Comparison of ENCODE assay signal across 20 cellular contexts in genomic region chr1:91669584-91670350, GRCh38.
DNase-seq lines count a peak whose midpoint lies in the region; ATAC-seq and TF ChIP-seq lines count a peak whose summit lies in the region.
"Had no signal": no experiment of that assay in that cellular context is flagged by ENCODE, and none has a peak within 500 bp of the region (broad histone marks: within the 10 kb centered on the region; RNA-seq: fewer than 3 reads in every experiment).

No MANE protein-coding gene starts in this region.

- H3K27me3 Mint-ChIP-seq in activated CD4-positive, alpha-beta T cell treated with anti-CD3 and anti-CD28 coated beads, Interleukin-2, amount 10 ng/mL, durations not matched to agents 7 days and 5 days = no peaks in the 10 kb centered on the region
- H3K27me3 Mint-ChIP-seq in T-helper 17 cell = no peaks in the 10 kb centered on the region
- H3K27me3 Mint-ChIP-seq in natural killer cell (ENCODE audit: low read depth in 2 of 2) = no peaks in the 10 kb centered on the region
- no peaks in the 10 kb centered on the region for H3K27me3 Mint-ChIP-seq in stimulated activated naive B cell treated with anti-CD40 and anti-IgM and Interleukin-4, amounts not matched to agents 10 μg/mL and 1 μg/mL and 100 μg/mL, for 72 hours
- peaks cover 1% of the 10 kb centered on the region for H3K27me3 Mint-ChIP-seq in activated CD8-positive, alpha-beta T cell treated with anti-CD3 and anti-CD28 coated beads for 36 hours
- H3K27me3 Mint-ChIP-seq: CD4-positive, CD25-positive, alpha-beta regulatory T cell had no signal

- ATAC-seq in T-helper 17 cell (no peak), natural killer cell (no peak), GM21367 (IDR thresholded peaks at IDR 0.05; ENCODE audit: unreplicated experiment) (no peak)
- no peak for ATAC-seq in stimulated activated naive B cell treated with anti-CD40 and anti-IgM and Interleukin-4, amounts not matched to agents 10 μg/mL and 1 μg/mL and 100 μg/mL, for 72 hours (replicated peaks)
- ATAC-seq in activated CD8-positive, alpha-beta T cell treated with anti-CD3 and anti-CD28 coated beads for 36 hours = no peak
- ATAC-seq: PC-3 had no signal

- intact Hi-C loops in natural killer cell (cut with micrococcal nuclease) = no loop called here
- intact Hi-C loops in activated CD8-positive, alpha-beta T cell treated with anti-CD3 and anti-CD28 coated beads for 36 hours (cut with micrococcal nuclease) = no loop called here

- peaks cover 8% of the 10 kb centered on the region for H3K9me3 Mint-ChIP-seq in activated CD4-positive, alpha-beta T cell treated with anti-CD3 and anti-CD28 coated beads, Interleukin-2, amount 10 ng/mL, durations not matched to agents 7 days and 5 days
- H3K9me3 Mint-ChIP-seq in natural killer cell = no peaks in the 10 kb centered on the region
- no peaks in the 10 kb centered on the region for H3K9me3 Mint-ChIP-seq in stimulated activated naive B cell treated with anti-CD40 and anti-IgM and Interleukin-4, amounts not matched to agents 10 μg/mL and 1 μg/mL and 100 μg/mL, for 72 hours
- peaks cover 2% of the 10 kb centered on the region for H3K9me3 Mint-ChIP-seq in activated CD8-positive, alpha-beta T cell treated with anti-CD3 and anti-CD28 coated beads for 36 hours

- CTCF ChIA-PET in activated CD4-positive, alpha-beta T cell treated with anti-CD3 and anti-CD28 coated beads, Interleukin-2, amount 10 ng/mL, durations not matched to agents 7 days and 5 days (lab: Charles Lee) = no interaction called here
- CTCF ChIA-PET in activated CD8-positive, alpha-beta T cell treated with anti-CD3 and anti-CD28 coated beads for 36 hours (lab: Charles Lee) = no interaction called here

- no peak overlapping the region for H3K4me3 Mint-ChIP-seq in activated CD4-positive, alpha-beta T cell treated with anti-CD3 and anti-CD28 coated beads, Interleukin-2, amount 10 ng/mL, durations not matched to agents 7 days and 5 days
- peak overlapping the region; percentile 22 for H3K4me3 Mint-ChIP-seq in T-helper 17 cell
- no peak overlapping the region for H3K4me3 Mint-ChIP-seq in natural killer cell
- no peak overlapping the region for H3K4me3 Mint-ChIP-seq in stimulated activated naive B cell treated with anti-CD40 and anti-IgM and Interleukin-4, amounts not matched to agents 10 μg/mL and 1 μg/mL and 100 μg/mL, for 72 hours
- H3K4me3 Mint-ChIP-seq in activated CD8-positive, alpha-beta T cell treated with anti-CD3 and anti-CD28 coated beads for 36 hours = no peak overlapping the region
- H3K4me3 Mint-ChIP-seq: CD4-positive, CD25-positive, alpha-beta regulatory T cell; IgD-negative memory B cell had no signal

- H3K36me3 Mint-ChIP-seq in activated CD4-positive, alpha-beta T cell treated with anti-CD3 and anti-CD28 coated beads, Interleukin-2, amount 10 ng/mL, durations not matched to agents 7 days and 5 days (ENCODE audit: low read depth) = peaks cover 3% of the 10 kb centered on the region
- H3K36me3 Mint-ChIP-seq in T-helper 17 cell (ENCODE audit: low read depth) (no peaks in the 10 kb centered on the region), natural killer cell (no peaks in the 10 kb centered on the region)
- no peaks in the 10 kb centered on the region for H3K36me3 Mint-ChIP-seq in stimulated activated naive B cell treated with anti-CD40 and anti-IgM and Interleukin-4, amounts not matched to agents 10 μg/mL and 1 μg/mL and 100 μg/mL, for 72 hours
- H3K36me3 Mint-ChIP-seq in activated CD8-positive, alpha-beta T cell treated with anti-CD3 and anti-CD28 coated beads for 36 hours (ENCODE audit: low read depth) = no peaks in the 10 kb centered on the region
- H3K36me3 Mint-ChIP-seq: CD4-positive, CD25-positive, alpha-beta regulatory T cell; IgD-negative memory B cell had no signal

- DNase-seq in activated CD4-positive, alpha-beta T cell treated with anti-CD3 and anti-CD28 coated beads, Interleukin-2, amount 10 ng/mL, durations not matched to agents 7 days and 5 days = no peak
- no peak for DNase-seq in activated CD4-positive, alpha-beta T cell treated with anti-CD3 and anti-CD28 coated beads, Interleukin-2, amount 50 U/mL, for 48 hours
- DNase-seq in T-helper 17 cell (no peak), natural killer cell (no peak)
- no peak for DNase-seq in stimulated activated naive B cell treated with anti-CD40 and anti-IgM and Interleukin-4, amounts not matched to agents 10 μg/mL and 1 μg/mL and 100 μg/mL, for 72 hours
- DNase-seq in activated CD8-positive, alpha-beta T cell treated with anti-CD3 and anti-CD28 coated beads for 36 hours = no peak
- DNase-seq: CD4-positive, CD25-positive, alpha-beta regulatory T cell; DMS153; DND-41; H7; NCI-H1092; NCI-H1417 treated with DMSO at 0.1 percent for 48 hours; NCI-H187; NCI-H2107; NCI-H446; NCI-H524 treated with DMSO at 0.1 percent for 48 hours; NCI-H774; PC-3 had no signal

- H3K27ac Mint-ChIP-seq in activated CD4-positive, alpha-beta T cell treated with anti-CD3 and anti-CD28 coated beads, Interleukin-2, amount 10 ng/mL, durations not matched to agents 7 days and 5 days = peak overlapping the region; percentile 0
- H3K27ac Mint-ChIP-seq in T-helper 17 cell = peak overlapping the region; percentile 27
- H3K27ac Mint-ChIP-seq in natural killer cell = peak overlapping the region; percentile 1 to 11
- peak overlapping the region; percentile 2 for H3K27ac Mint-ChIP-seq in stimulated activated naive B cell treated with anti-CD40 and anti-IgM and Interleukin-4, amounts not matched to agents 10 μg/mL and 1 μg/mL and 100 μg/mL, for 72 hours
- no peak overlapping the region for H3K27ac Mint-ChIP-seq in activated CD8-positive, alpha-beta T cell treated with anti-CD3 and anti-CD28 coated beads for 36 hours
- H3K27ac Mint-ChIP-seq: IgD-negative memory B cell had no signal

- POLR2A ChIA-PET in activated CD4-positive, alpha-beta T cell treated with anti-CD3 and anti-CD28 coated beads, Interleukin-2, amount 10 ng/mL, durations not matched to agents 7 days and 5 days (lab: Charles Lee) = no interaction called here
- POLR2A ChIA-PET in activated CD8-positive, alpha-beta T cell treated with anti-CD3 and anti-CD28 coated beads for 36 hours (lab: Charles Lee) = no interaction called here

- H3K4me1 Mint-ChIP-seq in activated CD4-positive, alpha-beta T cell treated with anti-CD3 and anti-CD28 coated beads, Interleukin-2, amount 10 ng/mL, durations not matched to agents 7 days and 5 days = peaks cover 26% of the 10 kb centered on the region
- peaks cover 16% of the 10 kb centered on the region for H3K4me1 Mint-ChIP-seq in T-helper 17 cell
- peaks cover 27 to 35% of the 10 kb centered on the region in 2 donors for H3K4me1 Mint-ChIP-seq in natural killer cell
- peaks cover 2 to 17% of the 10 kb centered on the region in 2 donors for H3K4me1 Mint-ChIP-seq in stimulated activated naive B cell treated with anti-CD40 and anti-IgM and Interleukin-4, amounts not matched to agents 10 μg/mL and 1 μg/mL and 100 μg/mL, for 72 hours
- H3K4me1 Mint-ChIP-seq in activated CD8-positive, alpha-beta T cell treated with anti-CD3 and anti-CD28 coated beads for 36 hours (ENCODE audit: low read depth) = peaks cover 26% of the 10 kb centered on the region
- H3K4me1 Mint-ChIP-seq: IgD-negative memory B cell had no signal

- H3K9me3 ChIP-seq in T-helper 17 cell (ENCODE audit: control insufficient read depth, low read length, poor library complexity, severe bottlenecking) = no peaks in the 10 kb centered on the region

- TF ChIP-seq CTCF in natural killer cell (IDR thresholded peaks at IDR 0.05) = no peak
- no peak for TF ChIP-seq CTCF in activated CD8-positive, alpha-beta T cell treated with anti-CD3 and anti-CD28 coated beads for 36 hours (IDR thresholded peaks at IDR 0.05)
